9 cellular contexts compared by ENCODE assay signal in genomic region chr7:2732959-2733584, GRCh38. TPM values are rescaled to one million over a fixed set of nuclear protein-coding genes. Genes with fewer than 3 reads are reported as not detected.
DNase-seq lines count a peak whose midpoint lies in the region; ATAC-seq, FAIRE-seq and TF ChIP-seq lines count a peak whose summit lies in the region.
"Had no signal": no experiment of that assay in that cellular context is flagged by ENCODE, and none has a peak within 500 bp of the region (broad histone marks: within the 10 kb centered on the region; RNA-seq: fewer than 3 reads in every experiment).

No MANE protein-coding gene starts in this region.

- TF ChIP-seq EP300 in K562 (IDR thresholded peaks at IDR 0.05; ENCODE audit: low read length), result peak; percentile 26; the same call in 1 of the 2 replicates

- H3K9ac ChIP-seq in HUES6 (ENCODE audit: low read length), result no peak overlapping the region
- H3K9ac ChIP-seq in K562 (ENCODE audit: insufficient read depth in 1 of 2, low read depth in 2 of 2, low read length in 2 of 2), result peak overlapping the region; percentile 78 to 87

- peak in 1 of 2 experiments; percentile 16; a peak in 1 of 4 replicates for TF ChIP-seq RAD21 in K562 (CRISPR knock-in tag; conservative IDR thresholded peaks at IDR 0.05 in 1 of 2, IDR thresholded peaks at IDR 0.05 in 1 of 2)

- TF ChIP-seq CTCF in K562 (IDR thresholded peaks at IDR 0.05 in 2 of 3, conservative IDR thresholded peaks at IDR 0.05 in 1 of 3; ENCODE audit: insufficient read depth in 2 of 3, low read depth in 1 of 3, low read length in 3 of 3), result peak in 2 of 3 experiments; percentile 15 to 22; a peak in 2 of 6 replicates
- TF ChIP-seq CTCF in testis (IDR thresholded peaks at IDR 0.05), result no peak
- no peak for TF ChIP-seq CTCF in WERI-Rb-1 (IDR thresholded peaks at IDR 0.05; ENCODE audit: low read depth, low read length)
- no peak for TF ChIP-seq CTCF in GM10266 (IDR thresholded peaks at IDR 0.05; ENCODE audit: control insufficient read depth, insufficient read depth, low read depth, missing control alignments)

- peak overlapping the region; percentile 93 for H2AFZ ChIP-seq in K562 (ENCODE audit: low read depth, low read length)

- peak; percentile 77 for ATAC-seq in K562
- ATAC-seq in left lobe of liver, result peak; percentile 20
- ATAC-seq in HG02840 (IDR thresholded peaks at IDR 0.05; ENCODE audit: low FRiP score, unreplicated experiment), result no peak
- ATAC-seq in GM18861 (IDR thresholded peaks at IDR 0.05; ENCODE audit: unreplicated experiment), result no peak

- H3K4me3 ChIP-seq in HUES6 (ENCODE audit: low read depth, low read length), result no peak overlapping the region
- H3K4me3 ChIP-seq in K562, result peak overlapping the region; percentile 5
- no peak overlapping the region for H3K4me3 ChIP-seq in testis
- no peak overlapping the region for H3K4me3 ChIP-seq in WERI-Rb-1 (ENCODE audit: low read depth, low read length)

- peak overlapping the region; percentile 77 for H3K4me2 ChIP-seq in K562 (ENCODE audit: insufficient read depth, low read length)

- H3K27ac ChIP-seq in HUES6 (ENCODE audit: low read depth, low read length) (0 out of 2 replicates have a peak overlapping the region, but pooled peaks have one; percentile 21), K562 (ENCODE audit: extremely low read depth, low read depth, low read length) (peak overlapping the region; percentile 92), testis (peak overlapping the region; percentile 16 to 17), WERI-Rb-1 (no peak overlapping the region)

- 5% methylated on average over 18 of the region's 18 CpGs for WGBS in K562 (ENCODE audit: insufficient coverage, low coverage, missing lambda C conversion rate)
- WGBS in testis, 2 donors, result 67 to 76% methylated on average over 18 of the region's 18 CpGs

- POLR2A ChIA-PET in K562 (lab: Yijun Ruan, JAX), result interaction anchor here (0.6 to 1.7 kb wide), 5 partner anchors 16 to 205 kb away, joined by 3 to 6 read pairs (median 4); no protein-coding TSS in a partner anchor

- FAIRE-seq in K562 (lab: Jason Lieb, UNC), result peak; percentile 91

- no peaks in the 10 kb centered on the region for H4K20me1 ChIP-seq in K562 (replicated peaks; ENCODE audit: control insufficient read depth, insufficient read depth, low read length)

- H3K9me3 ChIP-seq in HUES6 (ENCODE audit: control insufficient read depth, insufficient read depth, low read depth, low read length) (no peaks in the 10 kb centered on the region), K562 (replicated peaks; ENCODE audit: control insufficient read depth, insufficient read depth, low read depth, low read length) (no peaks in the 10 kb centered on the region), testis (no peaks in the 10 kb centered on the region), WERI-Rb-1 (ENCODE audit: severe bottlenecking) (no peaks in the 10 kb centered on the region)

- no peaks in the 10 kb centered on the region for H3K27me3 ChIP-seq in HUES6 (ENCODE audit: control insufficient read depth, insufficient read depth, low read length)
- no peaks in the 10 kb centered on the region for H3K27me3 ChIP-seq in K562 (ENCODE audit: control insufficient read depth in 2 of 2, insufficient read depth in 2 of 2, low read length in 2 of 2)
- no peaks in the 10 kb centered on the region for H3K27me3 ChIP-seq in testis
- no peaks in the 10 kb centered on the region for H3K27me3 ChIP-seq in WERI-Rb-1 (ENCODE audit: insufficient read depth, low read depth, severe bottlenecking)

- CTCF ChIA-PET in K562 (lab: Yijun Ruan, JAX; ENCODE audit: low intra/inter-chr PET ratio), result no interaction called here

- in situ Hi-C loops in K562 (cut with MboI), result no loop called here

- no peaks in the 10 kb centered on the region for H3K9me1 ChIP-seq in K562 (ENCODE audit: control insufficient read depth, insufficient read depth, low read length)

- peaks cover 18% of the 10 kb centered on the region; the same call in 1 of the 2 replicates for H3K4me1 ChIP-seq in HUES6 (ENCODE audit: control insufficient read depth, insufficient read depth, low read length)
- peaks cover 36 to 53% of the 10 kb centered on the region in 2 experiments for H3K4me1 ChIP-seq in K562 (replicated peaks in 1 of 2; ENCODE audit: control insufficient read depth in 2 of 2, insufficient read depth in 2 of 2, low read length in 2 of 2)
- peaks cover 39% of the 10 kb centered on the region for H3K4me1 ChIP-seq in testis

- intact Hi-C loops in K562 (cut with micrococcal nuclease), result no loop called here
- intact Hi-C loops in testis (cut with DNase I; ENCODE audit: low total_unique reads), result no loop called here

- BruUV-seq in K562 (replicated peaks; lab: Mats Ljungman, UMichigan), result no TSS peak

- TF ChIP-seq POLR2A in K562 (conservative IDR thresholded peaks at IDR 0.05) (peak; percentile 54), testis (IDR thresholded peaks at IDR 0.05) (no peak)

- H3K36me3 ChIP-seq in HUES6 (ENCODE audit: control insufficient read depth, insufficient read depth, low read length) (peaks cover 29% of the 10 kb centered on the region), K562 (ENCODE audit: control insufficient read depth, insufficient read depth, low read length) (peaks cover 20% of the 10 kb centered on the region; the same call in 1 of the 3 replicates), testis (ENCODE audit: low read depth, missing control alignments) (no peaks in the 10 kb centered on the region), WERI-Rb-1 (peaks cover 9% of the 10 kb centered on the region)

- DNase-seq in K562 (ENCODE audit: extremely low read depth in 1 of 4, low spot score in 3 of 4) (peak; percentile 65 to 81 (median 70)), left lobe of liver (ENCODE audit: low spot score) (peak; percentile 14), testis (peak; percentile 47), WERI-Rb-1 (no peak), GM10266 (ENCODE audit: extremely low spot score) (no peak)
- DNase-seq: NK-92 treated with Interleukin-12 subunit alpha and Interleukin-12 subunit beta, amount 100 ng/mL, for 24 hours had no signal

- H3K79me2 ChIP-seq in K562 (ENCODE audit: control insufficient read depth, insufficient read depth, low read length), result peaks cover 11% of the 10 kb centered on the region; the same call in 2 of the 3 replicates

TF ChIP-seq in K562, 482 proteins besides CTCF, POLR2A, EP300 and RAD21 (continues in another document):
- TF ChIP-seq IRF9 (tag; IDR thresholded peaks at IDR 0.05) (no peak), ZNF253 (CRISPR knock-in tag; conservative IDR thresholded peaks at IDR 0.05) (no peak), SOX6 (IDR thresholded peaks at IDR 0.05) (peak; percentile 52), XRCC5 (IDR thresholded peaks at IDR 0.05; ENCODE audit: low read depth, low read length) (no peak), ZKSCAN8 (CRISPR knock-in tag; IDR thresholded peaks at IDR 0.05) (peak; percentile 83), PHF8 (IDR thresholded peaks at IDR 0.05; ENCODE audit: borderline replicate concordance, low read length) (peak; percentile 36; the same call in 1 of the 2 replicates), THRAP3 (IDR thresholded peaks at IDR 0.05; ENCODE audit: borderline replicate concordance) (no peak), SP1 (CRISPR knock-in tag; IDR thresholded peaks at IDR 0.05) (peak; percentile 41; the same call in 1 of the 2 replicates), PCBP2 (IDR thresholded peaks at IDR 0.05; ENCODE audit: low read depth, low read length, poor library complexity, severe bottlenecking) (no peak)

RNA-seq across cellular contexts. Expression of gene AMZ1, which starts 45.1 kb away (rescaled TPM):
- total RNA-seq in K562 (2011; cell fraction: chromatin; rRNA removed; ENCODE audit: low replicate concordance), result 0.07 and 0.12 TPM in 2 replicates
- 0.17 TPM in 1 of 2 replicates, not detected in the other for total RNA-seq in K562 (2011; cell fraction: nucleolus; rRNA removed)
- total RNA-seq in K562 (2011; cell fraction: nucleoplasm; rRNA removed), result 0.07 and 0.08 TPM in 2 replicates
- total RNA-seq in K562 (2014; rRNA removed) (not detected in 2 replicates), K562 (2014; rRNA removed; fragmentation: Illumina TruSeq; extraction: Trizol) (not detected in 2 replicates), K562 (2015; rRNA removed; fragmentation: Illumina TruSeq; extraction: Trizol) (not detected in 2 replicates), K562 (2021) (not detected in 2 replicates), left lobe of liver (0.83 TPM), testis (1 to 10 TPM; 1.1 to 2.7 TPM)
- polyA plus RNA-seq in K562 (2011; rRNA removed) (not detected in 2 replicates), K562 (2014; fragmentation: Illumina TruSeq; extraction: Trizol) (not detected in 2 replicates), K562 (2014; fragmentation: Nextera tagmentation; extraction: Ambion mirVana) (not detected), K562 (2014; rRNA removed) (not detected in 2 replicates), testis (ENCODE audit: insufficient read depth, low read depth, low replicate concordance) (3.2 TPM)
- not detected in 2 replicates for polyA plus RNA-seq in K562 (2011; cell fraction: cytosol; rRNA removed)
- polyA plus RNA-seq in K562 (2011; cell fraction: nucleus; rRNA removed), result not detected in 2 replicates
- 0.04 and 0.08 TPM in 2 replicates for polyA plus RNA-seq in K562 (2012)
- polyA minus RNA-seq in K562 (2011; rRNA and poly(A)+ RNA removed), result 0.04 TPM in 1 of 2 replicates, not detected in the other
- polyA minus RNA-seq in K562 (2011; cell fraction: cytosol; rRNA and poly(A)+ RNA removed), result not detected in 2 replicates
- polyA minus RNA-seq in K562 (2011; cell fraction: nucleus; rRNA and poly(A)+ RNA removed), result not detected in 2 replicates

Comparison
In these comparisons a context has a peak if more than half of its experiments do, and no peak if none do; other contexts are left out.
1. ATAC-seq: peak in K562 (single experiment) and left lobe of liver (single experiment); none in HG02840 (single experiment) and GM18861 (single experiment).
2. DNase-seq: peak in K562 (4 of 4), left lobe of liver (single experiment) and testis (single experiment); none in WERI-Rb-1 (single experiment) and GM10266 (single experiment).
3. CTCF ChIP-seq: peak in K562 (2 of 3); none in testis (0 of 3), WERI-Rb-1 (single experiment) and GM10266 (single experiment).